In genomic region chr10:43648392-43649148, GRCh38 we compare ENCODE assay signal across 8 cellular contexts. TPM values are rescaled to one million over a fixed set of nuclear protein-coding genes. Genes with fewer than 3 reads are reported as not detected.
DNase-seq lines count a peak whose midpoint lies in the region; ATAC-seq, FAIRE-seq and TF ChIP-seq lines count a peak whose summit lies in the region.

ZNF32 (minus strand) TSS chr10:43648881; CDS start chr10:43646133, 2,748 bp downstream.

- H3K9me3 Mint-ChIP-seq in activated T-helper 1 cell treated with anti-CD3 and anti-CD28 coated beads, Interleukin-12 subunit alpha, Interleukin-12 subunit beta, Interleukin-2, Interleukin-4 antibody, amounts not matched to agents 30 ng/mL and 10 ng/mL and 1 ng/mL, durations not matched to agents 14 hours and 24 hours and 36 hours, result peaks cover 35% of the 10 kb centered on the region
- H3K9me3 Mint-ChIP-seq in naive thymus-derived CD4-positive, alpha-beta T cell, result peaks cover 6 to 40% (median 29%) of the 10 kb centered on the region in 11 donors
- H3K9me3 Mint-ChIP-seq in stimulated activated effector memory CD8-positive, alpha-beta T cell treated with anti-CD3 and anti-CD28 coated beads, Interleukin-12 subunit alpha, Interleukin-12 subunit beta, amount 100 ng/mL, for 72 hours, result peaks cover 19% of the 10 kb centered on the region

- peaks cover 11% of the 10 kb centered on the region for H3K4me1 Mint-ChIP-seq in activated T-helper 1 cell treated with anti-CD3 and anti-CD28 coated beads, Interleukin-12 subunit alpha, Interleukin-12 subunit beta, Interleukin-2, Interleukin-4 antibody, amounts not matched to agents 30 ng/mL and 10 ng/mL and 1 ng/mL, durations not matched to agents 14 hours and 24 hours and 36 hours (ENCODE audit: low read depth)
- peaks cover 8 to 31% (median 27%) of the 10 kb centered on the region in 7 donors for H3K4me1 Mint-ChIP-seq in naive thymus-derived CD4-positive, alpha-beta T cell
- H3K4me1 Mint-ChIP-seq in stimulated activated effector memory CD8-positive, alpha-beta T cell treated with anti-CD3 and anti-CD28 coated beads, Interleukin-12 subunit alpha, Interleukin-12 subunit beta, amount 100 ng/mL, for 72 hours, result peaks cover 7% of the 10 kb centered on the region

- POLR2A ChIA-PET in naive thymus-derived CD4-positive, alpha-beta T cell (lab: Charles Lee), result interaction anchor here (0.6 to 4.2 kb wide), 8 partner anchors 26 to 511 kb away, joined by 3 to 35 read pairs (median 4); partner anchors contain the start of genes CSGALNACT2, ZNF239 and ZNF485

- peak within 1 kb of the TSS; percentile 50 for H3K27ac ChIP-seq in fibroblast of lung (ENCODE audit: insufficient read depth, low read length)
- H3K27ac ChIP-seq in naive thymus-derived CD4-positive, alpha-beta T cell (ENCODE audit: low read depth, low read length), result peak within 1 kb of the TSS; percentile 94

- CTCF ChIA-PET in naive thymus-derived CD4-positive, alpha-beta T cell (lab: Charles Lee), result interaction anchor here (1.5 kb wide), 1 partner anchor 41 kb away, joined by 4 read pairs; no protein-coding TSS in a partner anchor

- H4K20me1 ChIP-seq in fibroblast of lung (ENCODE audit: control insufficient read depth, extremely low read depth, insufficient read depth, low read length), result no peaks in the 10 kb centered on the region

- H3K79me2 ChIP-seq in fibroblast of lung (ENCODE audit: control insufficient read depth, insufficient read depth, low read length), result no peaks in the 10 kb centered on the region

- FAIRE-seq in HTR-8/SVneo (lab: Jason Lieb, UNC) (peak; percentile 69), RCC 7860 (lab: Jason Lieb, UNC) (no peak)

- H3K4me1 ChIP-seq in fibroblast of lung (ENCODE audit: control insufficient read depth, extremely low read depth, insufficient read depth, low read length), result no peaks in the 10 kb centered on the region
- peaks cover 5% of the 10 kb centered on the region in 2 donors for H3K4me1 ChIP-seq in naive thymus-derived CD4-positive, alpha-beta T cell (ENCODE audit: control insufficient read depth in 2 of 2, insufficient read depth in 2 of 2, low read length in 2 of 2)

- ATAC-seq in GM21390 (IDR thresholded peaks at IDR 0.05; ENCODE audit: unreplicated experiment), result peak; percentile 100
- ATAC-seq in naive thymus-derived CD4-positive, alpha-beta T cell, result peak; percentile 99
- ATAC-seq in stimulated activated effector memory CD8-positive, alpha-beta T cell treated with anti-CD3 and anti-CD28 coated beads, Interleukin-12 subunit alpha, Interleukin-12 subunit beta, amount 100 ng/mL, for 72 hours, result peak; percentile 98

- intact Hi-C loops in activated T-helper 1 cell treated with anti-CD3 and anti-CD28 coated beads, Interleukin-12 subunit alpha, Interleukin-12 subunit beta, Interleukin-2, Interleukin-4 antibody, amounts not matched to agents 30 ng/mL and 10 ng/mL and 1 ng/mL, durations not matched to agents 14 hours and 24 hours and 36 hours (cut with micrococcal nuclease), result loop anchor here (1.0 to 2.0 kb wide), 7 partner anchors 42 to 1096 kb away; partner anchors contain the start of genes BMS1, ZNF239, ZNF33B and ZNF485
- intact Hi-C loops in naive thymus-derived CD4-positive, alpha-beta T cell (cut with micrococcal nuclease), result loop anchor here (1.0 to 10.0 kb wide), 13 partner anchors 24 to 1311 kb away; partner anchors contain the start of genes CSGALNACT2 (in 2 of the 2), ZNF239 (in 2 of the 2), ZNF33B (in 2 of the 2) and ZNF485 (in 2 of the 2)

- peaks cover 11% of the 10 kb centered on the region for H3K27me3 Mint-ChIP-seq in activated T-helper 1 cell treated with anti-CD3 and anti-CD28 coated beads, Interleukin-12 subunit alpha, Interleukin-12 subunit beta, Interleukin-2, Interleukin-4 antibody, amounts not matched to agents 30 ng/mL and 10 ng/mL and 1 ng/mL, durations not matched to agents 14 hours and 24 hours and 36 hours (ENCODE audit: insufficient read depth)
- H3K27me3 Mint-ChIP-seq in naive thymus-derived CD4-positive, alpha-beta T cell, result peaks cover 0 to 5% (median 0%) of the 10 kb centered on the region in 5 donors

- H3K9ac ChIP-seq in fibroblast of lung (ENCODE audit: insufficient read depth, low read length), result peak within 1 kb of the TSS; percentile 70

- peak within 1 kb of the TSS; percentile 97 for H3K4me2 ChIP-seq in fibroblast of lung (ENCODE audit: extremely low read depth, insufficient read depth, low read length)

- peak within 1 kb of the TSS; percentile 99 for H2AFZ ChIP-seq in fibroblast of lung (ENCODE audit: low read length)

- H3K9me3 ChIP-seq in fibroblast of lung (ENCODE audit: control insufficient read depth, insufficient read depth, low read depth, low read length), result peaks cover 7% of the 10 kb centered on the region
- H3K9me3 ChIP-seq in naive thymus-derived CD4-positive, alpha-beta T cell (ENCODE audit: control insufficient read depth in 2 of 3, low read length in 3 of 3), result peaks cover 12 to 33% (median 12%) of the 10 kb centered on the region in 3 experiments

- H3K4me3 Mint-ChIP-seq in activated T-helper 1 cell treated with anti-CD3 and anti-CD28 coated beads, Interleukin-12 subunit alpha, Interleukin-12 subunit beta, Interleukin-2, Interleukin-4 antibody, amounts not matched to agents 30 ng/mL and 10 ng/mL and 1 ng/mL, durations not matched to agents 14 hours and 24 hours and 36 hours, result peak within 1 kb of the TSS; percentile 89
- H3K4me3 Mint-ChIP-seq in naive thymus-derived CD4-positive, alpha-beta T cell, result peak within 1 kb of the TSS; percentile 88 to 96 (median 95)
- peak within 1 kb of the TSS; percentile 87 for H3K4me3 Mint-ChIP-seq in stimulated activated effector memory CD8-positive, alpha-beta T cell treated with anti-CD3 and anti-CD28 coated beads, Interleukin-12 subunit alpha, Interleukin-12 subunit beta, amount 100 ng/mL, for 72 hours

- peak; percentile 49 for DNase-seq in DMS 273 treated with DMSO at 0.1 percent for 48 hours (lab: John Stamatoyannopoulos, UW)
- peak; percentile 87 for DNase-seq in HTR-8/SVneo (ENCODE audit: insufficient read length, low spot score)
- peak; percentile 56 for DNase-seq in RCC 7860 (ENCODE audit: low spot score)
- DNase-seq in activated T-helper 1 cell treated with anti-CD3 and anti-CD28 coated beads, Interleukin-12 subunit alpha, Interleukin-12 subunit beta, Interleukin-2, Interleukin-4 antibody, amounts not matched to agents 30 ng/mL and 10 ng/mL and 1 ng/mL, durations not matched to agents 14 hours and 24 hours and 36 hours (ENCODE audit: low spot score), result peak; percentile 78
- peak; percentile 83 to 87 for DNase-seq in fibroblast of lung (ENCODE audit: low read depth in 2 of 2)
- peak; percentile 74 to 85 (median 80) for DNase-seq in naive thymus-derived CD4-positive, alpha-beta T cell
- peak; percentile 70 to 86 for DNase-seq in stimulated activated effector memory CD8-positive, alpha-beta T cell treated with anti-CD3 and anti-CD28 coated beads, Interleukin-12 subunit alpha, Interleukin-12 subunit beta, amount 100 ng/mL, for 72 hours (ENCODE audit: low spot score in 2 of 2)

- peak within 1 kb of the TSS; percentile 52 to 82 (median 68) for H3K4me3 ChIP-seq in fibroblast of lung (replicated peaks in 1 of 4; ENCODE audit: control extremely low read depth in 1 of 4, insufficient read depth in 1 of 4, low read depth in 3 of 4, low read length in 4 of 4)
- H3K4me3 ChIP-seq in naive thymus-derived CD4-positive, alpha-beta T cell (ENCODE audit: low read length), result peak within 1 kb of the TSS; percentile 70

- H3K36me3 ChIP-seq in fibroblast of lung (ENCODE audit: control insufficient read depth, insufficient read depth, low read length), result peaks cover 10% of the 10 kb centered on the region
- peaks cover 20 to 28% (median 21%) of the 10 kb centered on the region in 3 experiments for H3K36me3 ChIP-seq in naive thymus-derived CD4-positive, alpha-beta T cell (ENCODE audit: control insufficient read depth in 2 of 3, insufficient read depth in 3 of 3, low read length in 3 of 3)

- no peak for TF ChIP-seq CTCF in fibroblast of lung (conservative IDR thresholded peaks at IDR 0.05 in 1 of 2, IDR thresholded peaks at IDR 0.05 in 1 of 2; ENCODE audit: low read depth in 1 of 2, low read length in 2 of 2)

- H3K27ac Mint-ChIP-seq in activated T-helper 1 cell treated with anti-CD3 and anti-CD28 coated beads, Interleukin-12 subunit alpha, Interleukin-12 subunit beta, Interleukin-2, Interleukin-4 antibody, amounts not matched to agents 30 ng/mL and 10 ng/mL and 1 ng/mL, durations not matched to agents 14 hours and 24 hours and 36 hours, result peak within 1 kb of the TSS; percentile 90
- peak within 1 kb of the TSS; percentile 86 to 98 (median 94) for H3K27ac Mint-ChIP-seq in naive thymus-derived CD4-positive, alpha-beta T cell
- peak within 1 kb of the TSS; percentile 94 for H3K27ac Mint-ChIP-seq in stimulated activated effector memory CD8-positive, alpha-beta T cell treated with anti-CD3 and anti-CD28 coated beads, Interleukin-12 subunit alpha, Interleukin-12 subunit beta, amount 100 ng/mL, for 72 hours

- no peaks in the 10 kb centered on the region for H3K27me3 ChIP-seq in fibroblast of lung (ENCODE audit: control insufficient read depth, insufficient read depth, low read length)
- no peaks in the 10 kb centered on the region for H3K27me3 ChIP-seq in naive thymus-derived CD4-positive, alpha-beta T cell (ENCODE audit: control insufficient read depth in 2 of 2, insufficient read depth in 2 of 2, low read length in 2 of 2)

- H3K36me3 Mint-ChIP-seq in activated T-helper 1 cell treated with anti-CD3 and anti-CD28 coated beads, Interleukin-12 subunit alpha, Interleukin-12 subunit beta, Interleukin-2, Interleukin-4 antibody, amounts not matched to agents 30 ng/mL and 10 ng/mL and 1 ng/mL, durations not matched to agents 14 hours and 24 hours and 36 hours (ENCODE audit: low read depth), result peaks cover 36% of the 10 kb centered on the region
- H3K36me3 Mint-ChIP-seq in naive thymus-derived CD4-positive, alpha-beta T cell, result peaks cover 16 to 40% (median 36%) of the 10 kb centered on the region in 5 donors
- H3K36me3 Mint-ChIP-seq in stimulated activated effector memory CD8-positive, alpha-beta T cell treated with anti-CD3 and anti-CD28 coated beads, Interleukin-12 subunit alpha, Interleukin-12 subunit beta, amount 100 ng/mL, for 72 hours, result peaks cover 25% of the 10 kb centered on the region

RNA-seq across cellular contexts. Expression of gene ZNF32, which starts in this region (rescaled TPM):
- total RNA-seq in activated T-helper 1 cell treated with anti-CD3 and anti-CD28 coated beads, Interleukin-12 subunit alpha, Interleukin-12 subunit beta, Interleukin-2, Interleukin-4 antibody, amounts not matched to agents 30 ng/mL and 10 ng/mL and 1 ng/mL, durations not matched to agents 14 hours and 24 hours and 36 hours, result 13.2 and 13.7 TPM in 2 replicates
- total RNA-seq in fibroblast of lung, result 60.1 and 61.9 TPM in 2 replicates
- 30.6 and 31.2 TPM in 2 replicates for polyA plus RNA-seq in fibroblast of lung
- 23.3 and 27.1 TPM in 2 replicates for polyA plus RNA-seq in fibroblast of lung (2012)
- 4.0 and 7.3 TPM in 2 replicates for polyA minus RNA-seq in fibroblast of lung (ENCODE audit: low replicate concordance)
- 10 to 100 TPM; 19.3 to 47.0 (median 22.7) TPM for total RNA-seq in naive thymus-derived CD4-positive, alpha-beta T cell
- polyA plus RNA-seq in naive thymus-derived CD4-positive, alpha-beta T cell, result 10 to 100 TPM; 92.2 to 98.8 TPM

Comparison
In these comparisons a context has a peak if more than half of its experiments do, and no peak if none do; other contexts are left out.
1. Peak in every context shown above with its lines: DNase-seq, ATAC-seq, H3K4me3 ChIP-seq and H3K27ac ChIP-seq.